Comparison of ENCODE assay signal across 10 cellular contexts in genomic region chr5:135392256-135392655, GRCh38. TPM values are rescaled to one million over a fixed set of nuclear protein-coding genes. Genes with fewer than 3 reads are reported as not detected.
DNase-seq lines count a peak whose midpoint lies in the region; ATAC-seq lines count a peak whose summit lies in the region.
"Had no signal": no experiment of that assay in that cellular context is flagged by ENCODE, and none has a peak within 500 bp of the region (broad histone marks: within the 10 kb centered on the region; RNA-seq: fewer than 3 reads in every experiment).

No MANE protein-coding gene starts in this region.

- peak; percentile 80 for ATAC-seq in activated T-helper 17 cell treated with anti-CD3 and anti-CD28 coated beads, Interleukin-2, amount 50 U/mL, for 72 hours (replicated peaks)
- ATAC-seq: CD8-positive, alpha-beta T cell had no signal

- no peaks in the 10 kb centered on the region for H3K27me3 Mint-ChIP-seq in activated naive CD4-positive, alpha-beta T cell treated with anti-CD3 and anti-CD28 coated beads for 36 hours (ENCODE audit: low read depth)
- H3K27me3 Mint-ChIP-seq in activated T-helper 17 cell treated with anti-CD3 and anti-CD28 coated beads, Interleukin-2, amount 50 U/mL, for 72 hours, result no peaks in the 10 kb centered on the region
- H3K27me3 Mint-ChIP-seq in immature natural killer cell (ENCODE audit: low read depth in 3 of 3), result peaks cover 0 to 5% (median 0%) of the 10 kb centered on the region in 3 donors

- H3K36me3 Mint-ChIP-seq in activated naive CD4-positive, alpha-beta T cell treated with anti-CD3 and anti-CD28 coated beads for 36 hours (ENCODE audit: low read depth), result peaks cover 47% of the 10 kb centered on the region
- H3K36me3 Mint-ChIP-seq in activated T-helper 17 cell treated with anti-CD3 and anti-CD28 coated beads, Interleukin-2, amount 50 U/mL, for 72 hours (ENCODE audit: low read depth), result peaks cover 59% of the 10 kb centered on the region
- H3K36me3 Mint-ChIP-seq in immature natural killer cell, result peaks cover 0 to 15% (median 0%) of the 10 kb centered on the region in 3 donors

- H3K4me3 Mint-ChIP-seq in activated naive CD4-positive, alpha-beta T cell treated with anti-CD3 and anti-CD28 coated beads for 36 hours, result no peak overlapping the region
- H3K4me3 Mint-ChIP-seq in activated T-helper 17 cell treated with anti-CD3 and anti-CD28 coated beads, Interleukin-2, amount 50 U/mL, for 72 hours, result no peak overlapping the region
- H3K4me3 Mint-ChIP-seq in immature natural killer cell, result no peak overlapping the region
- H3K4me3 Mint-ChIP-seq: CD8-positive, alpha-beta T cell had no signal

- no peak overlapping the region for H3K27ac Mint-ChIP-seq in activated naive CD4-positive, alpha-beta T cell treated with anti-CD3 and anti-CD28 coated beads for 36 hours
- peak overlapping the region; percentile 84 for H3K27ac Mint-ChIP-seq in activated T-helper 17 cell treated with anti-CD3 and anti-CD28 coated beads, Interleukin-2, amount 50 U/mL, for 72 hours
- peak overlapping the region in 4 of 6 donors; percentile 45 to 74 (median 65) for H3K27ac Mint-ChIP-seq in immature natural killer cell
- H3K27ac Mint-ChIP-seq: CD8-positive, alpha-beta T cell had no signal

- no peaks in the 10 kb centered on the region for H3K9me3 Mint-ChIP-seq in activated naive CD4-positive, alpha-beta T cell treated with anti-CD3 and anti-CD28 coated beads for 36 hours
- no peaks in the 10 kb centered on the region for H3K9me3 Mint-ChIP-seq in activated T-helper 17 cell treated with anti-CD3 and anti-CD28 coated beads, Interleukin-2, amount 50 U/mL, for 72 hours
- no peaks in the 10 kb centered on the region for H3K9me3 Mint-ChIP-seq in immature natural killer cell
- H3K9me3 Mint-ChIP-seq: CD8-positive, alpha-beta T cell had no signal

- peaks cover 73% of the 10 kb centered on the region for H3K4me1 Mint-ChIP-seq in activated naive CD4-positive, alpha-beta T cell treated with anti-CD3 and anti-CD28 coated beads for 36 hours (ENCODE audit: low read depth)
- H3K4me1 Mint-ChIP-seq in activated T-helper 17 cell treated with anti-CD3 and anti-CD28 coated beads, Interleukin-2, amount 50 U/mL, for 72 hours, result peaks cover 41% of the 10 kb centered on the region
- H3K4me1 Mint-ChIP-seq in immature natural killer cell, result peaks cover 84 to 98% of the 10 kb centered on the region in 2 donors

- CTCF ChIA-PET in activated naive CD4-positive, alpha-beta T cell treated with anti-CD3 and anti-CD28 coated beads for 36 hours (lab: Charles Lee), result interaction anchor here (1.3 kb wide), 1 partner anchor 173 kb away, joined by 4 read pairs; no protein-coding TSS in a partner anchor

- peak; percentile 30 for DNase-seq in activated naive CD4-positive, alpha-beta T cell treated with anti-CD3 and anti-CD28 coated beads for 36 hours
- no peak for DNase-seq in activated naive CD4-positive, alpha-beta T cell treated with Interleukin-2 at 50 U/mL for 16 hours
- no peak for DNase-seq in immature natural killer cell
- peak; percentile 46 for DNase-seq in superior temporal gyrus (ENCODE audit: extremely low spot score)
- no peak for DNase-seq in COLO829 (ENCODE audit: low spot score)
- no peak for DNase-seq in NCI-H2029 (lab: John Stamatoyannopoulos, UW)
- no peak for DNase-seq in HUDEP-2 (lab: John Stamatoyannopoulos, UW; ENCODE audit: unreplicated experiment in 76 of 76)
- DNase-seq: CD8-positive, alpha-beta T cell had no signal

- intact Hi-C loops in activated naive CD4-positive, alpha-beta T cell treated with anti-CD3 and anti-CD28 coated beads for 36 hours (cut with micrococcal nuclease), result no loop called here

RNA-seq across cellular contexts. Expression of gene MACROH2A1, which starts 6.8 kb away (rescaled TPM):
- total RNA-seq in activated naive CD4-positive, alpha-beta T cell treated with anti-CD3 and anti-CD28 coated beads for 36 hours, result 100 to 1,000 TPM; 153 TPM
- total RNA-seq in activated T-helper 17 cell treated with anti-CD3 and anti-CD28 coated beads, Interleukin-2, amount 50 U/mL, for 72 hours, result 100 to 1,000 TPM in 1 of 2 donors, 10 to 100 TPM in 1; 84.8 to 173 TPM
- polyA plus RNA-seq in immature natural killer cell, result 100 to 1,000 TPM; 162 to 195 (median 168) TPM

RNA-seq across cellular contexts. Expression of gene DCANP1, which starts 54.9 kb away (rescaled TPM):
- total RNA-seq in activated naive CD4-positive, alpha-beta T cell treated with anti-CD3 and anti-CD28 coated beads for 36 hours, result not detected
- not detected for total RNA-seq in activated T-helper 17 cell treated with anti-CD3 and anti-CD28 coated beads, Interleukin-2, amount 50 U/mL, for 72 hours
- under 1 TPM in 1 of 3 donors, not detected in 2; 0.95 TPM for polyA plus RNA-seq in immature natural killer cell
- total RNA-seq: CD8-positive, alpha-beta T cell; SK-MEL-5 had no signal

RNA-seq across cellular contexts. Expression of gene TIFAB, which starts 59.9 kb away (rescaled TPM):
- total RNA-seq in activated naive CD4-positive, alpha-beta T cell treated with anti-CD3 and anti-CD28 coated beads for 36 hours, result not detected
- total RNA-seq in activated T-helper 17 cell treated with anti-CD3 and anti-CD28 coated beads, Interleukin-2, amount 50 U/mL, for 72 hours, result not detected
- under 1 TPM in 2 of 3 donors, not detected in 1; 0.03 to 0.07 TPM for polyA plus RNA-seq in immature natural killer cell
- total RNA-seq: CD8-positive, alpha-beta T cell; SK-MEL-5 had no signal

Comparison
In these comparisons a context has a peak if more than half of its experiments do, and no peak if none do; other contexts are left out.
1. DNase-seq: peak in activated naive CD4-positive, alpha-beta T cell treated with anti-CD3 and anti-CD28 coated beads for 36 hours (single experiment) and superior temporal gyrus (single experiment); none in activated naive CD4-positive, alpha-beta T cell treated with Interleukin-2 at 50 U/mL for 16 hours (single experiment), immature natural killer cell (0 of 3), COLO829 (single experiment), NCI-H2029 (single experiment) and HUDEP-2 (0 of 76).